Comparison of ENCODE assay signal across 14 cellular contexts in genomic region chr17:3511841-3512511, GRCh38. TPM values are rescaled to one million over a fixed set of nuclear protein-coding genes. Genes with fewer than 3 reads are reported as not detected.
DNase-seq lines count a peak whose midpoint lies in the region; ATAC-seq, FAIRE-seq and TF ChIP-seq lines count a peak whose summit lies in the region.
"Had no signal": no experiment of that assay in that cellular context is flagged by ENCODE, and none has a peak within 500 bp of the region (broad histone marks: within the 10 kb centered on the region; RNA-seq: fewer than 3 reads in every experiment).

No MANE protein-coding gene starts in this region.

- H2BK5ac ChIP-seq in H1 (ENCODE audit: low read depth, low read length) = no peak overlapping the region

- H2AFZ ChIP-seq in H1 (ENCODE audit: low read length) = no peak overlapping the region

- no peak for TF ChIP-seq RAD21 in H1 (IDR thresholded peaks at IDR 0.05 in 1 of 2, conservative IDR thresholded peaks at IDR 0.05 in 1 of 2; ENCODE audit: low read depth in 2 of 2, low read length in 2 of 2)

- ATAC-seq in GM21367 (IDR thresholded peaks at IDR 0.05; ENCODE audit: unreplicated experiment) = no peak
- ATAC-seq: natural killer cell had no signal

- no peaks in the 10 kb centered on the region for H3K36me3 ChIP-seq in H1 (ENCODE audit: control insufficient read depth in 2 of 4, insufficient read depth in 4 of 4, low read length in 3 of 4)
- peaks cover 0 to 6% (median 2%) of the 10 kb centered on the region in 3 donors for H3K36me3 ChIP-seq in skeletal muscle tissue (ENCODE audit: control insufficient read depth in 3 of 3, insufficient read depth in 3 of 3, low read length in 3 of 3)

- WGBS in H1 (ENCODE audit: extremely low coverage in 1 of 2, insufficient coverage in 1 of 2, insufficient read length in 1 of 2, insufficient replicate concordance in 2 of 2, low coverage in 1 of 2, low lambda C conversion rate in 2 of 2, missing lambda C conversion rate in 1 of 2), 2 experiments = 75% methylated on average over 8 of the region's 8 CpGs; no CpG with 5 or more reads in 1 of the 2 experiments

- H3K9ac ChIP-seq in H1 (replicated peaks in 1 of 4; ENCODE audit: extremely low read depth in 1 of 4, low read depth in 3 of 4, low read length in 3 of 4) = no peak overlapping the region
- H3K9ac ChIP-seq in skeletal muscle tissue (ENCODE audit: low read depth in 1 of 3, low read length in 3 of 3) = peak overlapping the region; percentile 66 to 77 (median 68)

- H3K4ac ChIP-seq in H1 (replicated peaks; ENCODE audit: insufficient read length, low read depth, low read length) = no peak overlapping the region

- no peak overlapping the region for H3K56ac ChIP-seq in H1 (replicated peaks; ENCODE audit: insufficient read length, low read depth, low read length)

- H3K27me3 ChIP-seq in H1 (replicated peaks in 1 of 4; ENCODE audit: control insufficient read depth in 3 of 4, extremely low read depth in 1 of 4, insufficient read depth in 3 of 4, low read length in 3 of 4) = no peaks in the 10 kb centered on the region; a peak in 2 of 7 replicates
- no peaks in the 10 kb centered on the region for H3K27me3 ChIP-seq in layer of hippocampus (ENCODE audit: control insufficient read depth, insufficient read depth, low read length)
- no peaks in the 10 kb centered on the region for H3K27me3 ChIP-seq in skeletal muscle tissue (ENCODE audit: control insufficient read depth in 3 of 3, insufficient read depth in 3 of 3, low read length in 3 of 3)

- DNase-seq in GM03348 (ENCODE audit: low spot score) (peak; percentile 67), H1 (ENCODE audit: low read depth in 1 of 2, low spot score in 2 of 2) (no peak), DMS 273 treated with DMSO at 0.1 percent for 48 hours (lab: John Stamatoyannopoulos, UW) (no peak), NCI-H2081 treated with DMSO at 0.1 percent for 48 hours (lab: John Stamatoyannopoulos, UW) (no peak), hippocampal formation (lab: John Stamatoyannopoulos, UW) (no peak)
- DNase-seq: activated CD8-positive, alpha-beta memory T cell treated with anti-CD3 and anti-CD28 coated beads for 24 hours; activated naive CD4-positive, alpha-beta T cell treated with Interleukin-2 at 50 U/mL for 16 hours; DND-41; natural killer cell; NCI-H1930 had no signal

- CTCF ChIA-PET in H1 (lab: Charles Lee; ENCODE audit: partially characterized antibody) = interaction anchor here (0.9 to 1.0 kb wide), 3 partner anchors 24 to 171 kb away, joined by 3 to 5 read pairs (median 4); no protein-coding TSS in a partner anchor

- no peak for TF ChIP-seq EP300 in H1 (IDR thresholded peaks at IDR 0.05; ENCODE audit: borderline replicate concordance in 1 of 2, low read depth in 2 of 2, low read length in 2 of 2)

- H3K9me3 ChIP-seq in H1 (ENCODE audit: insufficient read depth in 2 of 2, low read depth in 1 of 2, low read length in 1 of 2) (no peaks in the 10 kb centered on the region), skeletal muscle tissue (ENCODE audit: control insufficient read depth in 3 of 3, low read length in 3 of 3) (no peaks in the 10 kb centered on the region)

- no peaks in the 10 kb centered on the region for H3K23me2 ChIP-seq in H1 (ENCODE audit: low read depth, low read length)

- peak overlapping the region; percentile 4; the same call in 1 of the 2 replicates for H3K18ac ChIP-seq in H1 (ENCODE audit: extremely low read depth, low read length)

- H4K20me1 ChIP-seq in H1 (replicated peaks in 1 of 2; ENCODE audit: control insufficient read depth in 1 of 2, insufficient read depth in 2 of 2, low read length in 2 of 2) = no peaks in the 10 kb centered on the region

- H3K79me1 ChIP-seq in H1 (ENCODE audit: low read depth, low read length) = no peaks in the 10 kb centered on the region

- H2BK12ac ChIP-seq in H1 (ENCODE audit: low read depth, low read length) = no peak overlapping the region

- H4K5ac ChIP-seq in H1 (ENCODE audit: insufficient read length, low read depth, low read length) = no peak overlapping the region

- no peak overlapping the region for H4K91ac ChIP-seq in H1 (replicated peaks; ENCODE audit: insufficient read length, low read length)

- H2AK5ac ChIP-seq in H1 (ENCODE audit: low read depth, low read length) = no peak overlapping the region

- H3K27ac ChIP-seq in H1 (ENCODE audit: low read depth, low read length) (no peak overlapping the region), layer of hippocampus (ENCODE audit: low read depth, low read length) (peak overlapping the region; percentile 97), skeletal muscle tissue (ENCODE audit: low read depth, low read length) (peak overlapping the region; percentile 85)

- TF ChIP-seq POLR2A in H1 (IDR thresholded peaks at IDR 0.05; ENCODE audit: control extremely low read depth in 1 of 2, low read depth in 2 of 2, low read length in 2 of 2) = no peak

- no peak for TF ChIP-seq CTCF in H1 (IDR thresholded peaks at IDR 0.05; ENCODE audit: control extremely low read depth in 1 of 3, insufficient read depth in 1 of 3, low read depth in 1 of 3, low read length in 3 of 3)

- no peak overlapping the region for H2BK15ac ChIP-seq in H1 (ENCODE audit: low read length)

- H3K14ac ChIP-seq in H1 (ENCODE audit: insufficient read length) = no peak overlapping the region

- no peak overlapping the region for H3K4me2 ChIP-seq in H1 (ENCODE audit: insufficient read depth in 1 of 2, low read depth in 2 of 2, low read length in 2 of 2)

- H3K4me3 ChIP-seq in H1 (ENCODE audit: extremely low read depth in 1 of 4, insufficient read depth in 2 of 4, low read depth in 3 of 4, low read length in 4 of 4) (no peak overlapping the region), skeletal muscle tissue (ENCODE audit: low read length in 3 of 3) (peak overlapping the region; percentile 57 to 65 (median 65))

- no peak overlapping the region for H4K8ac ChIP-seq in H1 (ENCODE audit: extremely low read depth, insufficient read depth, low read length)

- H3K79me2 ChIP-seq in H1 (ENCODE audit: control insufficient read depth in 1 of 2, insufficient read depth in 2 of 2, low read length in 2 of 2) = no peaks in the 10 kb centered on the region

- POLR2A ChIA-PET in H1 (lab: Charles Lee; ENCODE audit: partially characterized antibody) = no interaction called here

- FAIRE-seq in H1 (lab: Jason Lieb, UNC) = no peak
- FAIRE-seq: GM12892 had no signal

- 0 out of 2 replicates have a peak overlapping the region, but pooled peaks have one; percentile 64 for H2BK20ac ChIP-seq in H1 (ENCODE audit: low read length)

- H3K4me1 ChIP-seq in H1 (replicated peaks in 1 of 4; ENCODE audit: control insufficient read depth in 3 of 4, insufficient read depth in 4 of 4, low read length in 3 of 4) = peaks cover 9 to 22% (median 14%) of the 10 kb centered on the region in 4 experiments
- peaks cover 27 to 34% (median 30%) of the 10 kb centered on the region in 3 donors for H3K4me1 ChIP-seq in skeletal muscle tissue (ENCODE audit: control insufficient read depth in 3 of 3, insufficient read depth in 3 of 3, low read length in 3 of 3)

- H2BK120ac ChIP-seq in H1 (replicated peaks; ENCODE audit: low read depth, low read length) = no peak overlapping the region

- H3K23ac ChIP-seq in H1 (ENCODE audit: insufficient read length) = no peak overlapping the region

TF ChIP-seq in H1, 55 proteins besides CTCF, POLR2A, EP300 and RAD21:
- TF ChIP-seq SP4 (IDR thresholded peaks at IDR 0.05; ENCODE audit: low read length) = no peak
- no peak for TF ChIP-seq SP2 (IDR thresholded peaks at IDR 0.05; ENCODE audit: low read length)
- no peak for TF ChIP-seq TAF7 (optimal IDR thresholded peaks at IDR 0.05; ENCODE audit: borderline replicate concordance, low read depth, low read length)
- no peak for TF ChIP-seq POU5F1 (IDR thresholded peaks at IDR 0.05; ENCODE audit: low read depth, low read length)
- TF ChIP-seq CBX8 (IDR thresholded peaks at IDR 0.05; ENCODE audit: borderline replicate concordance, low read depth, low read length) = no peak
- no peak for TF ChIP-seq RBBP5 (IDR thresholded peaks at IDR 0.05; ENCODE audit: borderline replicate concordance, low read depth, low read length)
- no peak for TF ChIP-seq CHD2 (IDR thresholded peaks at IDR 0.05; ENCODE audit: low read length)

RNA-seq across cellular contexts. Expression of gene ASPA, which starts 36.2 kb away (rescaled TPM):
- not detected in 2 replicates for total RNA-seq in H1 (2021; fragmentation: NEBNext Ultra II Directional; extraction: Animal tissue kit (Norgen Biotek cat#: 25700))
- 0.03 TPM in 1 of 2 replicates, not detected in the other for polyA plus RNA-seq in H1 (2011; rRNA removed)
- 0.01 TPM for polyA plus RNA-seq in H1 (2011; cell fraction: cytosol; rRNA removed)
- 0.04 TPM for polyA plus RNA-seq in H1 (2011; cell fraction: nucleus; rRNA removed)
- not detected in 4 replicates for polyA plus RNA-seq in H1 (2012, experiment 1 of 2)
- not detected for polyA plus RNA-seq in H1 (2012, experiment 2 of 2)
- 0.08 TPM for polyA plus RNA-seq in H1 (2013, experiment 1 of 2)
- polyA plus RNA-seq in H1 (2013, experiment 2 of 2) = 0.04 TPM
- polyA minus RNA-seq in H1 (2011; rRNA and poly(A)+ RNA removed) = not detected in 2 replicates
- not detected for polyA minus RNA-seq in H1 (2011; cell fraction: cytosol; rRNA and poly(A)+ RNA removed)
- not detected for polyA minus RNA-seq in H1 (2011; cell fraction: nucleus; rRNA and poly(A)+ RNA removed)
- total RNA-seq in skeletal muscle tissue = 1.6 TPM
- total RNA-seq: natural killer cell had no signal

RNA-seq across cellular contexts. Expression of gene SPATA22, which starts 40.4 kb away (rescaled TPM):
- not detected in 2 replicates for total RNA-seq in H1 (2021; fragmentation: NEBNext Ultra II Directional; extraction: Animal tissue kit (Norgen Biotek cat#: 25700))
- polyA plus RNA-seq in H1 (2011; rRNA removed) = 0.06 TPM in 1 of 2 replicates, not detected in the other
- polyA plus RNA-seq in H1 (2011; cell fraction: cytosol; rRNA removed) = not detected
- polyA plus RNA-seq in H1 (2011; cell fraction: nucleus; rRNA removed) = not detected
- polyA plus RNA-seq in H1 (2012, experiment 1 of 2) = not detected in 4 replicates
- polyA plus RNA-seq in H1 (2012, experiment 2 of 2) = not detected
- 0.04 TPM for polyA plus RNA-seq in H1 (2013, experiment 1 of 2)
- polyA plus RNA-seq in H1 (2013, experiment 2 of 2) = 0.07 TPM
- polyA minus RNA-seq in H1 (2011; rRNA and poly(A)+ RNA removed) = not detected in 2 replicates
- not detected for polyA minus RNA-seq in H1 (2011; cell fraction: cytosol; rRNA and poly(A)+ RNA removed)
- polyA minus RNA-seq in H1 (2011; cell fraction: nucleus; rRNA and poly(A)+ RNA removed) = not detected
- total RNA-seq in skeletal muscle tissue = 2.1 TPM

RNA-seq across cellular contexts. Expression of gene TRPV3, which starts 45.6 kb away (rescaled TPM):
- 0.40 and 0.56 TPM in 2 replicates for total RNA-seq in H1 (2021; fragmentation: NEBNext Ultra II Directional; extraction: Animal tissue kit (Norgen Biotek cat#: 25700))
- polyA plus RNA-seq in H1 (2011; rRNA removed) = 1.0 and 1.1 TPM in 2 replicates
- polyA plus RNA-seq in H1 (2011; cell fraction: cytosol; rRNA removed) = 1.6 TPM
- polyA plus RNA-seq in H1 (2011; cell fraction: nucleus; rRNA removed) = 3.0 TPM
- 0.55 to 0.91 TPM (median 0.73 TPM) in 4 replicates for polyA plus RNA-seq in H1 (2012, experiment 1 of 2)
- polyA plus RNA-seq in H1 (2012, experiment 2 of 2) = 0.12 TPM
- polyA plus RNA-seq in H1 (2013, experiment 1 of 2) = 0.36 TPM
- polyA plus RNA-seq in H1 (2013, experiment 2 of 2) = 0.28 TPM
- 1.9 and 5.2 TPM in 2 replicates for polyA minus RNA-seq in H1 (2011; rRNA and poly(A)+ RNA removed)
- polyA minus RNA-seq in H1 (2011; cell fraction: cytosol; rRNA and poly(A)+ RNA removed) = 1.3 TPM
- polyA minus RNA-seq in H1 (2011; cell fraction: nucleus; rRNA and poly(A)+ RNA removed) = 1.9 TPM
- total RNA-seq in skeletal muscle tissue = 0.52 TPM

Comparison
In these comparisons a context has a peak if more than half of its experiments do, and no peak if none do; other contexts are left out.
1. H3K4me3 ChIP-seq: peak in skeletal muscle tissue (3 of 3); none in H1 (0 of 4).
2. H3K9ac ChIP-seq: peak in skeletal muscle tissue (3 of 3); none in H1 (0 of 4).